ENCODE assay signal across 4 cellular contexts in the genomic region with DNA sequence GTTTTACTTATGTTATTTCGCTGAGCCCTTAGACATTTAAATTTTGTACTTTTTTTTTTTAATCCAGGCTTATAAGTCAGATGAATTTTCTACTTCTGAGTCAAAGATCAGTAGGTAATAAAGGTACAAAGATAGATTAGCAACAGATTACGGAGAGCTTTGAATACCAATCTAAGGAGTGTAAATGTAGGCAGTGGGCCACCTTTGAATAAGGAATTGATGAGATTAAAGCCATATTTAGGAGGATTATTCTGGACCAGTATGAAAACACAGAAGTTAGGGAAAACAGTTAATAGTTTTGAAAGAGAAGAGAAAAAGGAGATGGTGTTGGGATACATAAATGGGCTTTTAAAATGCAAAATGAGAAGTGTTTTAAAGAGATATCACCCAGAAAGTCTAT.
"Had no signal": no experiment of that assay in that cellular context is flagged by ENCODE, and none has a peak within 500 bp of the region (broad histone marks: within the 10 kb centered on the region; RNA-seq: fewer than 3 reads in every experiment).

No MANE protein-coding gene starts in this region.

- H3K4me3 ChIP-seq: GM23338 had no signal

- ATAC-seq: GM23338 had no signal

- DNase-seq: H9, HCEC 1CT, IMR-90 had no signal
